8 cellular contexts compared by ENCODE assay signal in genomic region chr18:35582899-35583558, GRCh38. TPM values are rescaled to one million over a fixed set of nuclear protein-coding genes. Genes with fewer than 3 reads are reported as not detected.
A peak's percentile ranks its signal among the peaks of the same experiment; 100 is the strongest.
DNase-seq lines count a peak whose midpoint lies in the region; ATAC-seq and TF ChIP-seq lines count a peak whose summit lies in the region.

No MANE protein-coding gene starts in this region.

- peaks cover under 1% of the 10 kb centered on the region for H3K36me3 Mint-ChIP-seq in Caco-2 (ENCODE audit: insufficient read depth, unreplicated experiment)
- no peaks in the 10 kb centered on the region for H3K36me3 Mint-ChIP-seq in activated naive CD8-positive, alpha-beta T cell

- DNase-seq in Caco-2 (peak in 1 of 2 experiments; percentile 6), LHCN-M2 (ENCODE audit: low read depth) (peak; percentile 36), lower lobe of right lung (no peak), Peyer's patch (no peak), SKM-1 (lab: John Stamatoyannopoulos, UW; ENCODE audit: unreplicated experiment) (no peak), COLO829 (ENCODE audit: low spot score) (no peak)

- no peak overlapping the region for H3K4me3 ChIP-seq in Caco-2 (ENCODE audit: low read depth, low read length)
- H3K4me3 ChIP-seq in lower lobe of right lung = peak overlapping the region; percentile 68
- peak overlapping the region in 2 of 4 donors; percentile 65 to 76 for H3K4me3 ChIP-seq in Peyer's patch

- TF ChIP-seq POLR2A in Peyer's patch (IDR thresholded peaks at IDR 0.05) = no peak

- POLR2A ChIA-PET in Caco-2 (lab: Charles Lee) = no interaction called here

- H3K4me1 Mint-ChIP-seq in Caco-2 (ENCODE audit: low read depth, unreplicated experiment) = no peaks in the 10 kb centered on the region
- H3K4me1 Mint-ChIP-seq in activated naive CD8-positive, alpha-beta T cell (ENCODE audit: low read depth) = peaks cover 47% of the 10 kb centered on the region

- ATAC-seq in lower lobe of right lung = no peak
- ATAC-seq in HG03469 (IDR thresholded peaks at IDR 0.05; ENCODE audit: unreplicated experiment) = no peak

- no peaks in the 10 kb centered on the region for H3K27me3 ChIP-seq in Caco-2 (replicated peaks; ENCODE audit: control insufficient read depth, insufficient read depth, low read length)
- no peaks in the 10 kb centered on the region for H3K27me3 ChIP-seq in lower lobe of right lung (ENCODE audit: low read depth)
- H3K27me3 ChIP-seq in Peyer's patch = no peaks in the 10 kb centered on the region

- intact Hi-C loops in Caco-2 (cut with micrococcal nuclease; ENCODE audit: unreplicated experiment) (loop anchor here (2.0 to 5.0 kb wide), 2 partner anchors 20 to 76 kb away; no protein-coding TSS in a partner anchor), lower lobe of right lung (cut with DNase I) (no loop called here)

- no peak overlapping the region for H3K27ac ChIP-seq in lower lobe of right lung
- peak overlapping the region in 2 of 4 donors; percentile 26 to 66 for H3K27ac ChIP-seq in Peyer's patch

- CTCF ChIA-PET in Caco-2 (lab: Charles Lee) = no interaction called here

- H3K4me1 ChIP-seq in Caco-2 (peaks cover 4% of the 10 kb centered on the region), lower lobe of right lung (peaks cover 23% of the 10 kb centered on the region), Peyer's patch (peaks cover 0 to 24% (median 4%) of the 10 kb centered on the region in 4 donors)

- TF ChIP-seq CTCF in Caco-2 (IDR thresholded peaks at IDR 0.05; ENCODE audit: insufficient read depth in 1 of 2, low read depth in 1 of 2, low read length in 1 of 2, severe bottlenecking in 1 of 2, unreplicated experiment in 1 of 2) (no peak), lower lobe of right lung (IDR thresholded peaks at IDR 0.05) (no peak), Peyer's patch (IDR thresholded peaks at IDR 0.05) (no peak)

- peaks cover 10% of the 10 kb centered on the region for H3K9me3 Mint-ChIP-seq in Caco-2 (ENCODE audit: unreplicated experiment)
- H3K9me3 Mint-ChIP-seq in activated naive CD8-positive, alpha-beta T cell (ENCODE audit: low read depth) = peaks cover 12% of the 10 kb centered on the region

- H3K9me3 ChIP-seq in Caco-2 (no peaks in the 10 kb centered on the region), lower lobe of right lung (peaks cover 3% of the 10 kb centered on the region), Peyer's patch (peaks cover 0 to 5% (median 0%) of the 10 kb centered on the region in 4 donors)

- H3K4me3 Mint-ChIP-seq in Caco-2 (ENCODE audit: unreplicated experiment) = peak overlapping the region; percentile 67
- H3K4me3 Mint-ChIP-seq in activated naive CD8-positive, alpha-beta T cell = peak overlapping the region; percentile 92

- no peak overlapping the region for H3K27ac Mint-ChIP-seq in Caco-2 (ENCODE audit: unreplicated experiment)
- H3K27ac Mint-ChIP-seq in activated naive CD8-positive, alpha-beta T cell = peak overlapping the region; percentile 90

- H3K27me3 Mint-ChIP-seq in Caco-2 (ENCODE audit: insufficient read depth, unreplicated experiment) = no peaks in the 10 kb centered on the region
- H3K27me3 Mint-ChIP-seq in activated naive CD8-positive, alpha-beta T cell = peaks cover 1% of the 10 kb centered on the region

- no TSS peak for BruUV-seq in Caco-2 (replicated peaks; lab: Mats Ljungman, UMichigan)

- no peaks in the 10 kb centered on the region for H3K36me3 ChIP-seq in Caco-2 (ENCODE audit: control insufficient read depth, insufficient read depth, low read length)
- no peaks in the 10 kb centered on the region for H3K36me3 ChIP-seq in lower lobe of right lung
- H3K36me3 ChIP-seq in Peyer's patch = no peaks in the 10 kb centered on the region

RNA-seq across cellular contexts. Expression of gene GALNT1, which starts 1.5 kb away (rescaled TPM):
- total RNA-seq in Caco-2 (2022) (53.6 and 57.4 TPM in 2 replicates), LHCN-M2 (2014; rRNA removed) (94.0 and 94.3 TPM in 2 replicates), lower lobe of right lung (57.2 TPM), Peyer's patch (10 to 100 TPM; 30.5 to 87.6 (median 70.7) TPM)
- 51.1 TPM for polyA plus RNA-seq in LHCN-M2 (2012)
